Comparison of ENCODE assay signal across 28 cellular contexts in the genomic region with DNA sequence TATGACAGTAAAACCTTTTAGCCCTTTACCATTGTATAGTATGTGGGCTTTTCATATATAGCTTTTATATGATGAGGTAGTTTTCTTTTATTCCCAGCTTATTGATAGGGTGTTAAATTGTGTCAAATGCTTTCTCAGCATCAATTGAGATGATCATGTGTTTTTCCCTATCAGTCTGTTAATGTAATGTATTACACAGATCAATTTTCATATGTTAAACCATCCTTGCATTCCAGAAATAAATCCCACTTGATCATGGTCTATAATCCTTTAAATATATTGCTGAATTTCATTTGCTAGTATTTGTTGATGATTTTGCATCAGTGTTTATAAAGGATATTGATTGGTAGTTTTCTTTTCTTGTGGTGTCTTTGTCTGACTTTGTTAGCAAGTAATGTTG.
"Had no signal": no experiment of that assay in that cellular context is flagged by ENCODE, and none has a peak within 500 bp of the region (broad histone marks: within the 10 kb centered on the region; RNA-seq: fewer than 3 reads in every experiment).

No MANE protein-coding gene starts in this region.

- H3K27ac ChIP-seq: colonic mucosa, coronary artery, dorsolateral prefrontal cortex, epithelial cell of prostate, esophagus muscularis mucosa, esophagus squamous epithelium, foreskin keratinocyte, gastrocnemius medialis, gastroesophageal sphincter, heart left ventricle, heart right ventricle had no signal

- H3K9me3 ChIP-seq: colonic mucosa had no signal

- H3K27me3 ChIP-seq: colonic mucosa, dorsolateral prefrontal cortex, esophagus squamous epithelium, foreskin keratinocyte, gastrocnemius medialis, gastroesophageal sphincter, heart left ventricle, heart right ventricle had no signal

- ATAC-seq: effector memory CD8-positive, alpha-beta T cell; esophagus mucosa; foreskin keratinocyte; gastrocnemius medialis; gastroesophageal sphincter; heart left ventricle; heart right ventricle had no signal

- DNase-seq: colonic mucosa; cortex of kidney; dermis blood vessel endothelial cell; dorsolateral prefrontal cortex; effector CD4-positive, alpha-beta T cell; effector CD8-positive, alpha-beta T cell; effector memory CD4-positive, alpha-beta T cell; effector memory CD8-positive, alpha-beta T cell; endodermal cell; erythroblast; esophagus squamous epithelium; foreskin fibroblast; foreskin melanocyte; gastrocnemius medialis; glutamatergic neuron; head of caudate nucleus; heart left ventricle; heart right ventricle had no signal

- H3K36me3 ChIP-seq: colonic mucosa, esophagus muscularis mucosa, esophagus squamous epithelium, gastrocnemius medialis, gastroesophageal sphincter, heart left ventricle, heart right ventricle had no signal

- H3K4me1 ChIP-seq: colonic mucosa, esophagus muscularis mucosa, esophagus squamous epithelium, foreskin keratinocyte, gastrocnemius medialis, gastroesophageal sphincter, heart left ventricle, heart right ventricle had no signal

- FAIRE-seq: colon, endometrium, endothelial cell of umbilical vein, frontal cortex had no signal

- H3K4me3 ChIP-seq: colonic mucosa, coronary artery, dorsolateral prefrontal cortex, esophagus muscularis mucosa, esophagus squamous epithelium, gastrocnemius medialis, gastroesophageal sphincter, heart left ventricle, heart right ventricle had no signal
